Comparison of ENCODE assay signal across 28 cellular contexts in genomic region chr2:166661391-166661790, GRCh38.
"Had no signal": no experiment of that assay in that cellular context is flagged by ENCODE, and none has a peak within 500 bp of the region (broad histone marks: within the 10 kb centered on the region; RNA-seq: fewer than 3 reads in every experiment).

No MANE protein-coding gene starts in this region.

- ATAC-seq: activated naive CD4-positive, alpha-beta T cell treated with anti-CD3 and anti-CD28 coated beads, Interleukin-2, amount 50 U/mL, for 72 hours; activated T-cell treated with anti-CD3 and anti-CD28 coated beads, Interleukin-2, amount 50 U/mL, for 72 hours; effector memory CD8-positive, alpha-beta T cell; foreskin keratinocyte; gastrocnemius medialis had no signal

- H3K27me3 ChIP-seq: ascending aorta, breast epithelium, cardiac muscle cell, esophagus muscularis mucosa, foreskin keratinocyte, gastrocnemius medialis had no signal

- H3K9me3 ChIP-seq: ascending aorta, breast epithelium, esophagus muscularis mucosa, gastrocnemius medialis had no signal

- DNase-seq: activated CD4-positive, alpha-beta memory T cell treated with anti-CD3 and anti-CD28 coated beads, Interleukin-2, amount 10 ng/mL, durations not matched to agents 7 days and 5 days; activated CD4-positive, alpha-beta T cell treated with anti-CD3 and anti-CD28 coated beads for 1 hour; activated CD4-positive, alpha-beta T cell treated with anti-CD3 and anti-CD28 coated beads for 4 hours; activated CD4-positive, alpha-beta T cell treated with anti-CD3 and anti-CD28 coated beads, Interleukin-2, amount 10 ng/mL, durations not matched to agents 7 days and 5 days; activated CD4-positive, alpha-beta T cell treated with anti-CD3 and anti-CD28 coated beads, Interleukin-2, amount 50 U/mL, for 4 hours; activated CD4-positive, CD25-positive, alpha-beta regulatory T cell; activated CD8-positive, alpha-beta memory T cell treated with anti-CD3 and anti-CD28 coated beads, Interleukin-2, amount 50 U/mL, for 48 hours; activated gamma-delta T cell; activated naive CD4-positive, alpha-beta T cell; activated naive CD4-positive, alpha-beta T cell treated with anti-CD3 and anti-CD28 coated beads, Interleukin-2, amount 10 ng/mL, durations not matched to agents 7 days and 5 days; activated naive CD8-positive, alpha-beta T cell treated with anti-CD3 and anti-CD28 coated beads, Interleukin-2, amount 10 ng/mL, durations not matched to agents 7 days and 5 days; activated T-cell treated with anti-CD3 and anti-CD28 coated beads for 4 hours; activated T-cell treated with anti-CD3 and anti-CD28 coated beads, Interleukin-2, amount 50 U/mL, for 24 hours; activated T-cell treated with anti-CD3 and anti-CD28 coated beads, Interleukin-2, amount 50 U/mL, for 72 hours; dermis blood vessel endothelial cell; effector CD4-positive, alpha-beta T cell; effector memory CD8-positive, alpha-beta T cell; erythroblast; foreskin keratinocyte; gastrocnemius medialis; glutamatergic neuron; T-helper 2 cell had no signal

- H3K36me3 ChIP-seq: ascending aorta, breast epithelium, cardiac muscle cell, esophagus muscularis mucosa, gastrocnemius medialis had no signal

- H3K4me3 ChIP-seq: ascending aorta, breast epithelium, cardiac muscle cell, coronary artery, esophagus muscularis mucosa, gastrocnemius medialis had no signal

- H3K4me1 ChIP-seq: ascending aorta, breast epithelium, esophagus muscularis mucosa, foreskin keratinocyte, gastrocnemius medialis had no signal

- H3K27ac ChIP-seq: ascending aorta, breast epithelium, cardiac muscle cell, coronary artery, esophagus muscularis mucosa, foreskin keratinocyte, gastrocnemius medialis had no signal
